In the genomic region with DNA sequence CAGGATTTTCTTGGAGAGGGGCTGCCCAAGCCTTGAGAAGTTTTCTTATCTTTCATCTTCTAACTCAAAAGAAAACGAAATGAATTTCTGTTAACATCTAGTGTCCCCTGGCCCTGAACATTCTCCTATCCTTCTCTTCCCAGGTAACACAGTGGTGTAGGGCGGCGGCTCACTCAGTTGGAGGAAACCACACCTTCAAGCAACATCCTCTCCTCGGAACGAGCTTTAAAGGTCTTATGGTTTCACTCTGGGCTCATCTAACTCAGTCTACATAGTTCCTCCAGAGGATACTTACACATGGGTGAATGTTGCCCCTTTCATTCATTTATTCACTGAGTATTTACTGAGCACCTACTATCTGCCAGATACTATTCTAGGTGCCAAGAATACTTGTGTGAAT, we compare ENCODE assay signal across 20 cellular contexts. TPM values are rescaled to one million over a fixed set of nuclear protein-coding genes. Genes with fewer than 3 reads are reported as not detected.
A peak's percentile ranks its signal among the peaks of the same experiment; 100 is the strongest.
DNase-seq lines count a peak whose midpoint lies in the region; ATAC-seq lines count a peak whose summit lies in the region.
"Had no signal": no experiment of that assay in that cellular context is flagged by ENCODE, and none has a peak within 500 bp of the region (broad histone marks: within the 10 kb centered on the region; RNA-seq: fewer than 3 reads in every experiment).

No MANE protein-coding gene starts in this region.

- no peaks in the 10 kb centered on the region for H3K9me3 Mint-ChIP-seq in activated naive CD8-positive, alpha-beta T cell treated with anti-CD3 and anti-CD28 coated beads, Interleukin-2, amount 10 ng/mL, durations not matched to agents 7 days and 5 days

- DNase-seq in stimulated activated CD4-positive, alpha-beta T cell treated with anti-CD3 and anti-CD28 coated beads, Interleukin-15, amount 100 ng/mL, for 24 hours: peak; percentile 9
- DNase-seq in stimulated activated CD4-positive, alpha-beta T cell treated with anti-CD3 and anti-CD28 coated beads, Interleukin-12 subunit alpha, Interleukin-12 subunit beta, amount 100 ng/mL, for 4 hours: no peak
- no peak for DNase-seq in T-helper 17 cell
- no peak for DNase-seq in activated naive CD8-positive, alpha-beta T cell treated with anti-CD3 and anti-CD28 coated beads, Interleukin-2, amount 10 ng/mL, durations not matched to agents 7 days and 5 days
- no peak for DNase-seq in putamen (ENCODE audit: low spot score)
- DNase-seq in retina: no peak
- DNase-seq in NK-92 (lab: John Stamatoyannopoulos, UW; ENCODE audit: unreplicated experiment): no peak
- DNase-seq: amniotic stem cell; gastrocnemius medialis; GOT3; Karpas-422; NCI-H2029 treated with DMSO at 0.1 percent for 48 hours; NCI-H446 treated with DMSO at 0.1 percent for 48 hours; pancreas; stimulated activated CD4-positive, alpha-beta T cell treated with anti-CD3 and anti-CD28 coated beads, Interleukin-1b, Interleukin-23, amount 100 ng/mL, for 48 hours; stimulated activated naive CD4-positive, alpha-beta T cell treated with Interleukin-2 at 50 U/mL for 16 hours; trophoblast cell had no signal

- H3K27me3 Mint-ChIP-seq in T-helper 17 cell: no peaks in the 10 kb centered on the region
- H3K27me3 Mint-ChIP-seq in activated naive CD8-positive, alpha-beta T cell treated with anti-CD3 and anti-CD28 coated beads, Interleukin-2, amount 10 ng/mL, durations not matched to agents 7 days and 5 days: peaks cover under 1% of the 10 kb centered on the region

- H3K27ac Mint-ChIP-seq in T-helper 17 cell: peak overlapping the region; percentile 88
- peak overlapping the region; percentile 77 for H3K27ac Mint-ChIP-seq in activated naive CD8-positive, alpha-beta T cell treated with anti-CD3 and anti-CD28 coated beads, Interleukin-2, amount 10 ng/mL, durations not matched to agents 7 days and 5 days

- peak; percentile 83 for ATAC-seq in T-helper 17 cell
- peak; percentile 94 for ATAC-seq in activated naive CD8-positive, alpha-beta T cell treated with anti-CD3 and anti-CD28 coated beads, Interleukin-2, amount 10 ng/mL, durations not matched to agents 7 days and 5 days (ENCODE audit: low read depth)
- ATAC-seq: esophagus mucosa, gastrocnemius medialis had no signal

- H3K36me3 Mint-ChIP-seq in T-helper 17 cell (ENCODE audit: low read depth): peaks cover under 1% of the 10 kb centered on the region
- peaks cover 2% of the 10 kb centered on the region for H3K36me3 Mint-ChIP-seq in activated naive CD8-positive, alpha-beta T cell treated with anti-CD3 and anti-CD28 coated beads, Interleukin-2, amount 10 ng/mL, durations not matched to agents 7 days and 5 days

- no peaks in the 10 kb centered on the region for H3K9me3 ChIP-seq in T-helper 17 cell (ENCODE audit: control insufficient read depth, low read length, poor library complexity, severe bottlenecking)
- H3K9me3 ChIP-seq: gastrocnemius medialis, pancreas had no signal

- H3K4me1 Mint-ChIP-seq in T-helper 17 cell: peaks cover 37% of the 10 kb centered on the region
- H3K4me1 Mint-ChIP-seq in activated naive CD8-positive, alpha-beta T cell treated with anti-CD3 and anti-CD28 coated beads, Interleukin-2, amount 10 ng/mL, durations not matched to agents 7 days and 5 days: peaks cover 21% of the 10 kb centered on the region

- peak overlapping the region; percentile 49 for H3K4me3 Mint-ChIP-seq in T-helper 17 cell
- H3K4me3 Mint-ChIP-seq in activated naive CD8-positive, alpha-beta T cell treated with anti-CD3 and anti-CD28 coated beads, Interleukin-2, amount 10 ng/mL, durations not matched to agents 7 days and 5 days: peak overlapping the region; percentile 59

- POLR2A ChIA-PET in activated naive CD8-positive, alpha-beta T cell treated with anti-CD3 and anti-CD28 coated beads, Interleukin-2, amount 10 ng/mL, durations not matched to agents 7 days and 5 days (lab: Charles Lee): interaction anchor here (0.6 to 1.8 kb wide), 3 partner anchors 31 to 50 kb away, joined by 3 to 12 read pairs (median 4); partner anchors contain the start of genes KLHL24 and KLHL6

RNA-seq across cellular contexts. Expression of gene KLHL6, which starts 31.0 kb away (rescaled TPM):
- 10 to 100 TPM; 29.3 to 35.7 TPM for total RNA-seq in T-helper 17 cell
- total RNA-seq in activated naive CD8-positive, alpha-beta T cell treated with anti-CD3 and anti-CD28 coated beads, Interleukin-2, amount 10 ng/mL, durations not matched to agents 7 days and 5 days: 10 to 100 TPM; 34.1 to 36.9 TPM
- total RNA-seq: G401, HT1080 had no signal

RNA-seq across cellular contexts. Expression of gene KLHL24, which starts 48.9 kb away (rescaled TPM):
- total RNA-seq in T-helper 17 cell: 100 to 1,000 TPM; 120 to 143 TPM
- 10 to 100 TPM; 37.0 to 45.4 TPM for total RNA-seq in activated naive CD8-positive, alpha-beta T cell treated with anti-CD3 and anti-CD28 coated beads, Interleukin-2, amount 10 ng/mL, durations not matched to agents 7 days and 5 days
